In genomic region chrX:46637937-46638336, GRCh38 we compare ENCODE assay signal across 10 cellular contexts.
DNase-seq lines count a peak whose midpoint lies in the region; ATAC-seq, FAIRE-seq and TF ChIP-seq lines count a peak whose summit lies in the region.
"Had no signal": no experiment of that assay in that cellular context is flagged by ENCODE, and none has a peak within 500 bp of the region (broad histone marks: within the 10 kb centered on the region; RNA-seq: fewer than 3 reads in every experiment).

No MANE protein-coding gene starts in this region.

- H3K9me3 ChIP-seq in PC-9 (ENCODE audit: insufficient read depth, low read depth) (no peaks in the 10 kb centered on the region), prostate gland (no peaks in the 10 kb centered on the region)

- H3K9me2 ChIP-seq in PC-9 (ENCODE audit: insufficient read depth): no peaks in the 10 kb centered on the region

- no peaks in the 10 kb centered on the region for H4K20me1 ChIP-seq in PC-9 (ENCODE audit: insufficient read depth)

- 75% methylated on average over 2 of the region's 2 CpGs for WGBS in prostate gland

- H3K27me3 ChIP-seq in bronchial epithelial cell (ENCODE audit: control insufficient read depth, insufficient read depth, low read length): no peaks in the 10 kb centered on the region
- no peaks in the 10 kb centered on the region for H3K27me3 ChIP-seq in PC-9 (ENCODE audit: insufficient read depth, low read depth)
- H3K27me3 ChIP-seq in prostate gland (replicated peaks; ENCODE audit: insufficient read depth): no peaks in the 10 kb centered on the region

- no peaks in the 10 kb centered on the region for H3F3A ChIP-seq in PC-9 (ENCODE audit: insufficient read depth, low read depth)

- no peaks in the 10 kb centered on the region for H3K36me3 ChIP-seq in bronchial epithelial cell (ENCODE audit: control insufficient read depth, insufficient read depth, low read length)
- no peaks in the 10 kb centered on the region for H3K36me3 ChIP-seq in PC-9 (ENCODE audit: low read depth)
- H3K36me3 ChIP-seq in prostate gland: no peaks in the 10 kb centered on the region

- no peaks in the 10 kb centered on the region for H3K79me2 ChIP-seq in PC-9 (ENCODE audit: low read depth)

- POLR2A ChIA-PET in PC-9 (lab: Charles Lee; ENCODE audit: unreplicated experiment): no interaction called here

- CTCF ChIA-PET in PC-9 (lab: Charles Lee): no interaction called here

- no TSS peak for BruUV-seq in PC-9 (replicated peaks; lab: Mats Ljungman, UMichigan)

- peak; percentile 82 for ATAC-seq in GM18502 (IDR thresholded peaks at IDR 0.05; ENCODE audit: poor library complexity, unreplicated experiment)
- peak; percentile 52 for ATAC-seq in GM21447 (IDR thresholded peaks at IDR 0.05; ENCODE audit: unreplicated experiment)
- ATAC-seq in HG03565 (IDR thresholded peaks at IDR 0.05; ENCODE audit: unreplicated experiment): peak; percentile 61

- intact Hi-C loops in PC-9 (cut with micrococcal nuclease; ENCODE audit: unreplicated experiment): no loop called here
- intact Hi-C loops in prostate gland (cut with DNase I): no loop called here

- H3K27ac ChIP-seq in PC-9 (no peak overlapping the region), prostate gland (no peak overlapping the region)

- no peak for TF ChIP-seq POLR2A in prostate gland (IDR thresholded peaks at IDR 0.05)

- no peak for TF ChIP-seq CTCF in bronchial epithelial cell (IDR thresholded peaks at IDR 0.05; ENCODE audit: insufficient read depth, low read length, severe bottlenecking)
- TF ChIP-seq CTCF in PC-9 (conservative IDR thresholded peaks at IDR 0.05): no peak
- TF ChIP-seq CTCF in prostate gland (IDR thresholded peaks at IDR 0.05): no peak
- TF ChIP-seq CTCF in D721Med (IDR thresholded peaks at IDR 0.05; ENCODE audit: insufficient read depth, missing control alignments): no peak

- FAIRE-seq in bronchial epithelial cell (lab: Jason Lieb, UNC): no peak
- no peak for FAIRE-seq in D721Med (lab: Jason Lieb, UNC)
- FAIRE-seq: colon had no signal

- no peaks in the 10 kb centered on the region for H3K4me1 ChIP-seq in PC-9 (replicated peaks; ENCODE audit: insufficient read depth)
- no peaks in the 10 kb centered on the region for H3K4me1 ChIP-seq in prostate gland (replicated peaks)

- no peak overlapping the region for H3K4me2 ChIP-seq in PC-9

- H2AFZ ChIP-seq in PC-9: no peak overlapping the region

- peak; percentile 28 for DNase-seq in bronchial epithelial cell (ENCODE audit: low read depth)
- no peak for DNase-seq in PC-9
- no peak for DNase-seq in prostate gland (ENCODE audit: low spot score)
- no peak for DNase-seq in D721Med (ENCODE audit: insufficient read length, low spot score)
- DNase-seq in amniotic stem cell (lab: John Stamatoyannopoulos, UW): no peak
- DNase-seq: SHP77 treated with DMSO at 0.1 percent for 48 hours had no signal

- H3K4me3 ChIP-seq in bronchial epithelial cell (ENCODE audit: low read depth, low read length) (no peak overlapping the region), PC-9 (no peak overlapping the region), prostate gland (no peak overlapping the region)
